In genomic region chr19:11504502-11505031, GRCh38 we compare ENCODE assay signal across 8 cellular contexts. TPM values are rescaled to one million over a fixed set of nuclear protein-coding genes. Genes with fewer than 3 reads are reported as not detected.
DNase-seq lines count a peak whose midpoint lies in the region; ATAC-seq and TF ChIP-seq lines count a peak whose summit lies in the region.

No MANE protein-coding gene starts in this region.

- no peaks in the 10 kb centered on the region for H3K9me3 Mint-ChIP-seq in memory B cell

- H3K27ac ChIP-seq in heart right ventricle (peak overlapping the region in 9 of 10 donors; percentile 93 to 99 (median 97)), body of pancreas (peak overlapping the region; percentile 80 to 99 (median 92)), upper lobe of right lung (peak overlapping the region; percentile 95)

- H3K9me3 ChIP-seq in heart right ventricle (no peaks in the 10 kb centered on the region), body of pancreas (no peaks in the 10 kb centered on the region), upper lobe of right lung (no peaks in the 10 kb centered on the region)

- peaks cover 6% of the 10 kb centered on the region for H3K36me3 Mint-ChIP-seq in memory B cell

- intact Hi-C loops in heart right ventricle (cut with DNase I) = loop anchor here in 3 of 10 donors (1.0 to 2.0 kb wide), 3 partner anchors 22 to 25 kb away; partner anchors contain the start of gene ECSIT (in 2 of the 3)
- intact Hi-C loops in left ventricle myocardium superior (cut with micrococcal nuclease) = no loop called here
- intact Hi-C loops in body of pancreas (cut with DNase I) = no loop called here
- intact Hi-C loops in upper lobe of right lung (cut with DNase I) = no loop called here

- TF ChIP-seq CTCF in heart right ventricle (IDR thresholded peaks at IDR 0.05) (no peak), body of pancreas (IDR thresholded peaks at IDR 0.05) (no peak), upper lobe of right lung (IDR thresholded peaks at IDR 0.05) (no peak)

- H3K36me3 ChIP-seq in heart right ventricle (peaks cover 0 to 19% (median 0%) of the 10 kb centered on the region in 9 donors), body of pancreas (replicated peaks in 1 of 2; ENCODE audit: insufficient read depth in 1 of 2, low read depth in 2 of 2) (no peaks in the 10 kb centered on the region), upper lobe of right lung (no peaks in the 10 kb centered on the region)

- H3K4me3 ChIP-seq in heart right ventricle (peak overlapping the region; percentile 70 to 100 (median 98)), body of pancreas (peak overlapping the region in 1 of 2 donors; percentile 91), upper lobe of right lung (peak overlapping the region; percentile 89)

- H3K27me3 Mint-ChIP-seq in memory B cell = no peaks in the 10 kb centered on the region

- WGBS in heart right ventricle, 2 donors = 31 to 47% methylated on average over 7 of the region's 7 CpGs
- 40 to 48% methylated on average over 7 of the region's 7 CpGs for WGBS in body of pancreas, 2 donors

- peak overlapping the region; percentile 94 for H3K27ac Mint-ChIP-seq in memory B cell

- ATAC-seq in heart right ventricle (no peak), left ventricle myocardium superior (no peak), body of pancreas (no peak), memory B cell (ENCODE audit: low read depth) (no peak), upper lobe of right lung (no peak), HG02798 (IDR thresholded peaks at IDR 0.05; ENCODE audit: poor library complexity, unreplicated experiment) (no peak)

- DNase-seq in heart right ventricle = no peak
- DNase-seq in left ventricle myocardium superior = no peak
- no peak for DNase-seq in body of pancreas
- DNase-seq in memory B cell (ENCODE audit: low spot score in 2 of 2) = no peak
- DNase-seq in upper lobe of right lung = no peak
- no peak for DNase-seq in activated effector memory CD4-positive, alpha-beta T cell treated with Interleukin-2 at 50 U/mL for 16 hours
- no peak for DNase-seq in hepatic stellate cell (ENCODE audit: low spot score)

- no peak for TF ChIP-seq POLR2A in body of pancreas (IDR thresholded peaks at IDR 0.05)

- H3K4me3 Mint-ChIP-seq in memory B cell = peak overlapping the region; percentile 95

- H3K4me1 Mint-ChIP-seq in memory B cell = peaks cover 18% of the 10 kb centered on the region

- no peaks in the 10 kb centered on the region for H3K27me3 ChIP-seq in heart right ventricle
- H3K27me3 ChIP-seq in body of pancreas = no peaks in the 10 kb centered on the region
- H3K27me3 ChIP-seq in upper lobe of right lung = no peaks in the 10 kb centered on the region

- peaks cover 0 to 16% (median 11%) of the 10 kb centered on the region in 9 donors for H3K4me1 ChIP-seq in heart right ventricle
- peaks cover 13% of the 10 kb centered on the region for H3K4me1 ChIP-seq in body of pancreas
- peaks cover 5% of the 10 kb centered on the region for H3K4me1 ChIP-seq in upper lobe of right lung

RNA-seq across cellular contexts. Expression of gene ZNF653, which starts 1.1 kb away (rescaled TPM):
- total RNA-seq in heart right ventricle = 1 to 10 TPM; 2.3 to 6.2 (median 4.0) TPM
- polyA plus RNA-seq in heart right ventricle = 1 to 10 TPM; 5.9 to 7.8 TPM
- total RNA-seq in left ventricle myocardium superior = 3.3 TPM
- total RNA-seq in body of pancreas = 10 to 100 TPM in 1 of 2 donors, 1 to 10 TPM in 1; 9.6 to 22.1 TPM
- total RNA-seq in upper lobe of right lung = 10.7 TPM

RNA-seq across cellular contexts. Expression of gene ELAVL3, which starts 23.7 kb away (rescaled TPM):
- under 1 TPM in 7 of 10 donors, not detected in 3; 0.07 to 0.44 (median 0.23) TPM for total RNA-seq in heart right ventricle
- polyA plus RNA-seq in heart right ventricle = under 1 TPM; 0.10 to 0.15 TPM
- total RNA-seq in left ventricle myocardium superior = 0.84 TPM
- total RNA-seq in body of pancreas = not detected
- not detected for total RNA-seq in upper lobe of right lung

RNA-seq across cellular contexts. Expression of gene ECSIT, which starts 24.4 kb away (rescaled TPM):
- total RNA-seq in heart right ventricle (100 to 1,000 TPM in 9 of 10 donors, 10 to 100 TPM in 1; 86.8 to 162 (median 131) TPM), left ventricle myocardium superior (180 TPM), body of pancreas (10 to 100 TPM; 55.8 to 79.1 TPM), upper lobe of right lung (44.8 TPM)
- polyA plus RNA-seq in heart right ventricle = 100 to 1,000 TPM; 164 to 226 TPM

RNA-seq across cellular contexts. Expression of gene CNN1, which starts 34.1 kb away (rescaled TPM):
- total RNA-seq in heart right ventricle (100 to 1,000 TPM in 7 of 10 donors, 10 to 100 TPM in 3; 63.4 to 267 (median 163) TPM), left ventricle myocardium superior (81.7 TPM), body of pancreas (10 to 100 TPM; 10.9 to 15.2 TPM), upper lobe of right lung (27.3 TPM)
- 100 to 1,000 TPM; 114 to 678 TPM for polyA plus RNA-seq in heart right ventricle

RNA-seq across cellular contexts. Expression of gene ELOF1, which starts 54.5 kb away (rescaled TPM):
- total RNA-seq in heart right ventricle (10 to 100 TPM; 24.9 to 37.5 (median 30.9) TPM), left ventricle myocardium superior (36.0 TPM), body of pancreas (10 to 100 TPM; 36.6 TPM), upper lobe of right lung (44.3 TPM)
- polyA plus RNA-seq in heart right ventricle = 10 to 100 TPM; 52.2 to 91.0 TPM
